In the genomic region with DNA sequence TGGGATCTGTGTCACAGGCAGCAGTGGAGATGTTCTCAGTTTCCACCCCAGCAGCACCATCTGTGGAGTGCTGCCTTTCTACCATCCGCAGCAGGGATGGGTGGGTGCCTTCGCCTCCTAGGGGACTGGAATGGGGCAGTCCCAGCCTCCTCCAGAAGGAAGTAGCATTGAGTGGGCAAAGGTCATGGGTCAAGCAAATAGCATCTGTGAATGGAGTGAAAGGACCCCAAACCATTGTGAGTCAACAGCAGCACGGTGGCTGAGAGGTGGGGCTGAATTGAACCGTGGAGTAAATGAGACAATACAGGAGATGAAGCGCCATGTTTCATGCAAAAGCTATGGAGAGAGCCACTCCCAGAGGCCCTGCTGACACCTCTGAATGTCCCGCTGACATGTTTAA, we compare ENCODE assay signal across 1 cellular context.
TF ChIP-seq lines count a peak whose summit lies in the region.

No MANE protein-coding gene starts in this region.

TF ChIP-seq in GM23338, 12 proteins besides CTCF, POLR2A, EP300 and RAD21:
- TF ChIP-seq, protein P1, sequence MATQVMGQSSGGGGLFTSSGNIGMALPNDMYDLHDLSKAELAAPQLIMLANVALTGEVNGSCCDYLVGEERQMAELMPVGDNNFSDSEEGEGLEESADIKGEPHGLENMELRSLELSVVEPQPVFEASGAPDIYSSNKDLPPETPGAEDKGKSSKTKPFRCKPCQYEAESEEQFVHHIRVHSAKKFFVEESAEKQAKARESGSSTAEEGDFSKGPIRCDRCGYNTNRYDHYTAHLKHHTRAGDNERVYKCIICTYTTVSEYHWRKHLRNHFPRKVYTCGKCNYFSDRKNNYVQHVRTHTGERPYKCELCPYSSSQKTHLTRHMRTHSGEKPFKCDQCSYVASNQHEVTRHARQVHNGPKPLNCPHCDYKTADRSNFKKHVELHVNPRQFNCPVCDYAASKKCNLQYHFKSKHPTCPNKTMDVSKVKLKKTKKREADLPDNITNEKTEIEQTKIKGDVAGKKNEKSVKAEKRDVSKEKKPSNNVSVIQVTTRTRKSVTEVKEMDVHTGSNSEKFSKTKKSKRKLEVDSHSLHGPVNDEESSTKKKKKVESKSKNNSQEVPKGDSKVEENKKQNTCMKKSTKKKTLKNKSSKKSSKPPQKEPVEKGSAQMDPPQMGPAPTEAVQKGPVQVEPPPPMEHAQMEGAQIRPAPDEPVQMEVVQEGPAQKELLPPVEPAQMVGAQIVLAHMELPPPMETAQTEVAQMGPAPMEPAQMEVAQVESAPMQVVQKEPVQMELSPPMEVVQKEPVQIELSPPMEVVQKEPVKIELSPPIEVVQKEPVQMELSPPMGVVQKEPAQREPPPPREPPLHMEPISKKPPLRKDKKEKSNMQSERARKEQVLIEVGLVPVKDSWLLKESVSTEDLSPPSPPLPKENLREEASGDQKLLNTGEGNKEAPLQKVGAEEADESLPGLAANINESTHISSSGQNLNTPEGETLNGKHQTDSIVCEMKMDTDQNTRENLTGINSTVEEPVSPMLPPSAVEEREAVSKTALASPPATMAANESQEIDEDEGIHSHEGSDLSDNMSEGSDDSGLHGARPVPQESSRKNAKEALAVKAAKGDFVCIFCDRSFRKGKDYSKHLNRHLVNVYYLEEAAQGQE (IDR thresholded peaks at IDR 0.05; ENCODE audit: unreplicated experiment) = no peak
- TF ChIP-seq JUNB (IDR thresholded peaks at IDR 0.05; ENCODE audit: unreplicated experiment) (no peak), EZH2phosphoT487 (IDR thresholded peaks at IDR 0.05; ENCODE audit: unreplicated experiment) (no peak), NANOG (IDR thresholded peaks at IDR 0.05; ENCODE audit: borderline replicate concordance) (no peak), STAT1 (IDR thresholded peaks at IDR 0.05; ENCODE audit: unreplicated experiment) (no peak), POLR2AphosphoS5 (IDR thresholded peaks at IDR 0.05; ENCODE audit: low read depth) (no peak), ZNF114 (CRISPR knock-in tag; IDR thresholded peaks at IDR 0.05) (no peak), CREB1 (CRISPR knock-in tag; IDR thresholded peaks at IDR 0.05; ENCODE audit: low read depth) (no peak), EZH2 (IDR thresholded peaks at IDR 0.05; ENCODE audit: low read depth, unreplicated experiment) (no peak), ZNF331 (CRISPR knock-in tag; IDR thresholded peaks at IDR 0.05; ENCODE audit: low read depth) (no peak)
- TF ChIP-seq, protein P2, sequence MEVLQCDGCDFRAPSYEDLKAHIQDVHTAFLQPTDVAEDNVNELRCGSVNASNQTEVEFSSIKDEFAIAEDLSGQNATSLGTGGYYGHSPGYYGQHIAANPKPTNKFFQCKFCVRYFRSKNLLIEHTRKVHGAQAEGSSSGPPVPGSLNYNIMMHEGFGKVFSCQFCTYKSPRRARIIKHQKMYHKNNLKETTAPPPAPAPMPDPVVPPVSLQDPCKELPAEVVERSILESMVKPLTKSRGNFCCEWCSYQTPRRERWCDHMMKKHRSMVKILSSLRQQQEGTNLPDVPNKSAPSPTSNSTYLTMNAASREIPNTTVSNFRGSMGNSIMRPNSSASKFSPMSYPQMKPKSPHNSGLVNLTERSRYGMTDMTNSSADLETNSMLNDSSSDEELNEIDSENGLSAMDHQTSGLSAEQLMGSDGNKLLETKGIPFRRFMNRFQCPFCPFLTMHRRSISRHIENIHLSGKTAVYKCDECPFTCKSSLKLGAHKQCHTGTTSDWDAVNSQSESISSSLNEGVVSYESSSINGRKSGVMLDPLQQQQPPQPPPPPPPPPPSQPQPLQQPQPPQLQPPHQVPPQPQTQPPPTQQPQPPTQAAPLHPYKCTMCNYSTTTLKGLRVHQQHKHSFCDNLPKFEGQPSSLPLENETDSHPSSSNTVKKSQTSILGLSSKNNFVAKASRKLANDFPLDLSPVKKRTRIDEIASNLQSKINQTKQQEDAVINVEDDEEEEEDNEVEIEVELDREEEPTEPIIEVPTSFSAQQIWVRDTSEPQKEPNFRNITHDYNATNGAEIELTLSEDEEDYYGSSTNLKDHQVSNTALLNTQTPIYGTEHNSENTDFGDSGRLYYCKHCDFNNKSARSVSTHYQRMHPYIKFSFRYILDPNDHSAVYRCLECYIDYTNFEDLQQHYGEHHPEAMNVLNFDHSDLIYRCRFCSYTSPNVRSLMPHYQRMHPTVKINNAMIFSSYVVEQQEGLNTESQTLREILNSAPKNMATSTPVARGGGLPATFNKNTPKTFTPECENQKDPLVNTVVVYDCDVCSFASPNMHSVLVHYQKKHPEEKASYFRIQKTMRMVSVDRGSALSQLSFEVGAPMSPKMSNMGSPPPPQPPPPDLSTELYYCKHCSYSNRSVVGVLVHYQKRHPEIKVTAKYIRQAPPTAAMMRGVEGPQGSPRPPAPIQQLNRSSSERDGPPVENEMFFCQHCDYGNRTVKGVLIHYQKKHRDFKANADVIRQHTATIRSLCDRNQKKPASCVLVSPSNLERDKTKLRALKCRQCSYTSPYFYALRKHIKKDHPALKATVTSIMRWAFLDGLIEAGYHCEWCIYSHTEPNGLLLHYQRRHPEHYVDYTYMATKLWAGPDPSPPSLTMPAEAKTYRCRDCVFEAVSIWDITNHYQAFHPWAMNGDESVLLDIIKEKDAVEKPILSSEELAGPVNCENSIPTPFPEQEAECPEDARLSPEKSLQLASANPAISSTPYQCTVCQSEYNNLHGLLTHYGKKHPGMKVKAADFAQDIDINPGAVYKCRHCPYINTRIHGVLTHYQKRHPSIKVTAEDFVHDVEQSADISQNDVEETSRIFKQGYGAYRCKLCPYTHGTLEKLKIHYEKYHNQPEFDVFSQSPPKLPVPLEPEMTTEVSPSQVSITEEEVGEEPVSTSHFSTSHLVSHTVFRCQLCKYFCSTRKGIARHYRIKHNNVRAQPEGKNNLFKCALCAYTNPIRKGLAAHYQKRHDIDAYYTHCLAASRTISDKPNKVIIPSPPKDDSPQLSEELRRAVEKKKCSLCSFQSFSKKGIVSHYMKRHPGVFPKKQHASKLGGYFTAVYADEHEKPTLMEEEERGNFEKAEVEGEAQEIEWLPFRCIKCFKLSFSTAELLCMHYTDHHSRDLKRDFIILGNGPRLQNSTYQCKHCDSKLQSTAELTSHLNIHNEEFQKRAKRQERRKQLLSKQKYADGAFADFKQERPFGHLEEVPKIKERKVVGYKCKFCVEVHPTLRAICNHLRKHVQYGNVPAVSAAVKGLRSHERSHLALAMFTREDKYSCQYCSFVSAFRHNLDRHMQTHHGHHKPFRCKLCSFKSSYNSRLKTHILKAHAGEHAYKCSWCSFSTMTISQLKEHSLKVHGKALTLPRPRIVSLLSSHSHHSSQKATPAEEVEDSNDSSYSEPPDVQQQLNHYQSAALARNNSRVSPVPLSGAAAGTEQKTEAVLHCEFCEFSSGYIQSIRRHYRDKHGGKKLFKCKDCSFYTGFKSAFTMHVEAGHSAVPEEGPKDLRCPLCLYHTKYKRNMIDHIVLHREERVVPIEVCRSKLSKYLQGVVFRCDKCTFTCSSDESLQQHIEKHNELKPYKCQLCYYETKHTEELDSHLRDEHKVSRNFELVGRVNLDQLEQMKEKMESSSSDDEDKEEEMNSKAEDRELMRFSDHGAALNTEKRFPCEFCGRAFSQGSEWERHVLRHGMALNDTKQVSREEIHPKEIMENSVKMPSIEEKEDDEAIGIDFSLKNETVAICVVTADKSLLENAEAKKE (CRISPR knock-in tag; IDR thresholded peaks at IDR 0.05) = no peak
- TF ChIP-seq, protein P3, sequence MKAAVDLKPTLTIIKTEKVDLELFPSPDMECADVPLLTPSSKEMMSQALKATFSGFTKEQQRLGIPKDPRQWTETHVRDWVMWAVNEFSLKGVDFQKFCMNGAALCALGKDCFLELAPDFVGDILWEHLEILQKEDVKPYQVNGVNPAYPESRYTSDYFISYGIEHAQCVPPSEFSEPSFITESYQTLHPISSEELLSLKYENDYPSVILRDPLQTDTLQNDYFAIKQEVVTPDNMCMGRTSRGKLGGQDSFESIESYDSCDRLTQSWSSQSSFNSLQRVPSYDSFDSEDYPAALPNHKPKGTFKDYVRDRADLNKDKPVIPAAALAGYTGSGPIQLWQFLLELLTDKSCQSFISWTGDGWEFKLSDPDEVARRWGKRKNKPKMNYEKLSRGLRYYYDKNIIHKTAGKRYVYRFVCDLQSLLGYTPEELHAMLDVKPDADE (IDR thresholded peaks at IDR 0.05) = no peak
